In the genomic region with DNA sequence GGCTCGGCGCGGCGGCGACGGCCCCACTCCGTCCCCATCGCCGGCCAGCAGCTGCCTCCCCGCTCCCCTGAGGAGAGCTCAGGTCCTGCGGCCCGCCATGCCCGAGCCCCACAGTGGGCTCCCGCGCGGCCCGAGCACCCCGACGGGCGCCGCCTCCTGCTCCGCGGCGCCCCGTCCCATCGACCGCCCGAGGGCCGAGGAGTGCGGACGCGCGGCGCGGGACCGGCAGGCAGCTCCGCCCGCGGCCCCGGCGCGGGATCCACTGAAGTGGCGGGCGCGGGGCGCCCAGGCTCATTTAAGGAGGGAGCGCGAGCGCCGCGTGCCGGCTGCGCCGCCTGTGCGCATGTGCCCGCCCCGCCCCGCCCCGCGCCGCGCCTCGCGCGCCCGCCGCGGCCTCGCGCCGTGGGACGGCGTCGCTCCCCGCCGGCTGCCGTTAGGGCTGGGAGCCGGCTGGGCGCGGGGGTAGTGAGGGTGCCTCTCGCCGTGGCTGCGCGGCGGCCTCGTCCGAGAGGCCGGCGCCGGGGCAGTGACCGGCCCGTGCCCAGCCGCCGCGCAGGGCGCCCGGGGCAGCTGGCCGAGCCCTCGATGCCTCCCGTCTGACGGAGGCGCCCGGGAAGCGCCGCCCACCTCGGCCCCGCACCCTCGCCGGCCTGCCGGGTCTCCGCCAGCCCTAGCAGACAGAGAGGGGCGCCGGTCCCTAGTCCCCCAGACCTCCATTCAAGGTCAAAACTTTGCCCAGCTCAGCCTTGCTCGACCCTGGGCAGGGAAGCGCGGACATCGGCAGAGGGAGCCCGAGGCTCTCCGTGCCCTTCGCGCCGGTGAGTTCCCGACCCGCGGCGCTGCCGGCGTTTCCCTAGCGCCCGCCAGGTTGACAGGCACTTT, we compare ENCODE assay signal across 8 cellular contexts. TPM values are rescaled to one million over a fixed set of nuclear protein-coding genes. Genes with fewer than 3 reads are reported as not detected.
DNase-seq lines count a peak whose midpoint lies in the region; ATAC-seq and TF ChIP-seq lines count a peak whose summit lies in the region.

A gene with protein sequence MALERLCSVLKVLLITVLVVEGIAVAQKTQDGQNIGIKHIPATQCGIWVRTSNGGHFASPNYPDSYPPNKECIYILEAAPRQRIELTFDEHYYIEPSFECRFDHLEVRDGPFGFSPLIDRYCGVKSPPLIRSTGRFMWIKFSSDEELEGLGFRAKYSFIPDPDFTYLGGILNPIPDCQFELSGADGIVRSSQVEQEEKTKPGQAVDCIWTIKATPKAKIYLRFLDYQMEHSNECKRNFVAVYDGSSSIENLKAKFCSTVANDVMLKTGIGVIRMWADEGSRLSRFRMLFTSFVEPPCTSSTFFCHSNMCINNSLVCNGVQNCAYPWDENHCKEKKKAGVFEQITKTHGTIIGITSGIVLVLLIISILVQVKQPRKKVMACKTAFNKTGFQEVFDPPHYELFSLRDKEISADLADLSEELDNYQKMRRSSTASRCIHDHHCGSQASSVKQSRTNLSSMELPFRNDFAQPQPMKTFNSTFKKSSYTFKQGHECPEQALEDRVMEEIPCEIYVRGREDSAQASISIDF (minus strand): TSS at position 269 of the 882 bp plus-strand sequence. CDS start 333 bp downstream, outside the sequence.

- POLR2A ChIA-PET in activated B cell treated with CpG ODN at 0.5 μM for 24 hours (lab: Charles Lee): interaction anchor here (0.6 to 1.5 kb wide), 2 partner anchors 170 to 911 kb away, joined by 3 to 8 read pairs; partner anchors contain the start of gene DNAJA2

- H3K27ac Mint-ChIP-seq in activated B cell treated with CpG ODN at 0.5 μM for 24 hours: peak within 1 kb of the TSS; percentile 69

- ATAC-seq in HG02678 (IDR thresholded peaks at IDR 0.05; ENCODE audit: unreplicated experiment) (peak; percentile 55), activated B cell treated with CpG ODN at 0.5 μM for 24 hours (ENCODE audit: low read depth) (peak; percentile 70)

- peak within 1 kb of the TSS; percentile 86 for H3K4me3 Mint-ChIP-seq in activated B cell treated with CpG ODN at 0.5 μM for 24 hours

- CTCF ChIA-PET in activated B cell treated with CpG ODN at 0.5 μM for 24 hours (lab: Charles Lee): interaction anchor here (0.7 to 5.3 kb wide), 20 partner anchors 10 to 1486 kb away, joined by 3 to 47 read pairs (median 4); partner anchors contain the start of genes ITFG1 and PHKB

- peaks cover 17% of the 10 kb centered on the region for H3K4me1 Mint-ChIP-seq in activated B cell treated with CpG ODN at 0.5 μM for 24 hours

- TF ChIP-seq CTCF in activated B cell treated with CpG ODN at 0.5 μM for 24 hours (IDR thresholded peaks at IDR 0.05): no peak

- no peaks in the 10 kb centered on the region for H3K9me3 Mint-ChIP-seq in activated B cell treated with CpG ODN at 0.5 μM for 24 hours

- intact Hi-C loops in activated B cell treated with CpG ODN at 0.5 μM for 24 hours (cut with micrococcal nuclease): loop anchor here (1.0 to 5.0 kb wide), 12 partner anchors 113 to 1479 kb away; partner anchors contain the start of genes DNAJA2, ITFG1, LONP2 and ORC6

- no peaks in the 10 kb centered on the region for H3K36me3 Mint-ChIP-seq in activated B cell treated with CpG ODN at 0.5 μM for 24 hours (ENCODE audit: low read depth)

- DNase-seq in NCI-H187 (lab: John Stamatoyannopoulos, UW): peak; percentile 9 to 28
- no peak for DNase-seq in NCI-H187 treated with DMSO at 0.1 percent for 48 hours (lab: John Stamatoyannopoulos, UW)
- DNase-seq in NCI-H146 (lab: John Stamatoyannopoulos, UW): peak; percentile 63
- peak; percentile 81 for DNase-seq in activated B cell treated with CpG ODN at 0.5 μM for 24 hours
- peak; percentile 71 for DNase-seq in central memory CD4-positive, alpha-beta T cell
- DNase-seq in kidney tubule cell (ENCODE audit: low spot score): peak; percentile 63
- DNase-seq in stimulated activated CD4-positive, alpha-beta T cell treated with anti-CD3 and anti-CD28 coated beads, Interleukin-2, amount 100 ng/mL, for 24 hours: peak; percentile 64 to 74

- H3K27me3 Mint-ChIP-seq in activated B cell treated with CpG ODN at 0.5 μM for 24 hours: no peaks in the 10 kb centered on the region

RNA-seq across cellular contexts. Expression of the gene that starts here (rescaled TPM):
- 8.7 and 8.8 TPM in 2 replicates for total RNA-seq in activated B cell treated with CpG ODN at 0.5 μM for 24 hours
